Comparison of ENCODE assay signal across 1 cellular context in genomic region chr20:46089338-46090094, GRCh38.
A peak's percentile ranks its signal among the peaks of the same experiment; 100 is the strongest.
TF ChIP-seq lines count a peak whose summit lies in the region.

Gene NCOA5, minus strand, starts transcription at chr20:46089962. Its CDS starts 10,538 bp downstream, at chr20:46079424.

TF ChIP-seq in HepG2, 621 proteins besides CTCF, POLR2A, EP300 and RAD21 (continued from another document and continues in another):
- TF ChIP-seq PATZ1 (CRISPR knock-in tag; IDR thresholded peaks at IDR 0.05) (peak; percentile 91), AHDC1 (CRISPR knock-in tag; IDR thresholded peaks at IDR 0.05; ENCODE audit: borderline replicate concordance) (0 out of 2 replicates have a peak, but pooled peaks have one; percentile 49), FOXO4 (CRISPR knock-in tag; conservative IDR thresholded peaks at IDR 0.05) (0 out of 2 replicates have a peak, but pooled peaks have one; percentile 3), RORA (CRISPR knock-in tag; IDR thresholded peaks at IDR 0.05) (no peak), SAFB2 (CRISPR knock-in tag; IDR thresholded peaks at IDR 0.05; ENCODE audit: borderline replicate concordance, low read depth) (peak; percentile 99), SNRNP70 (IDR thresholded peaks at IDR 0.05; ENCODE audit: low read depth, low read length) (no peak), GMEB1 (CRISPR knock-in tag; IDR thresholded peaks at IDR 0.05; ENCODE audit: borderline replicate concordance) (peak; percentile 99), JUNB (CRISPR knock-in tag; IDR thresholded peaks at IDR 0.05; ENCODE audit: borderline replicate concordance) (no peak), GATA4 (IDR thresholded peaks at IDR 0.05; ENCODE audit: borderline replicate concordance, low read depth) (no peak; the same call in 1 of the 2 replicates), HDAC1 (CRISPR knock-in tag; IDR thresholded peaks at IDR 0.05) (peak; percentile 93), SRSF4 (IDR thresholded peaks at IDR 0.05; ENCODE audit: low read depth, low read length, poor library complexity, severe bottlenecking) (peak; percentile 54), DR1 (CRISPR knock-in tag; IDR thresholded peaks at IDR 0.05) (peak; percentile 84; the same call in 1 of the 2 replicates), ZBTB42 (CRISPR knock-in tag; IDR thresholded peaks at IDR 0.05) (no peak; the same call in 1 of the 2 replicates), ZNF382 (CRISPR knock-in tag; IDR thresholded peaks at IDR 0.05; ENCODE audit: borderline replicate concordance) (no peak), ZBTB37 (CRISPR knock-in tag; IDR thresholded peaks at IDR 0.05) (no peak), HINFP (CRISPR knock-in tag; IDR thresholded peaks at IDR 0.05; ENCODE audit: low read depth) (peak; percentile 93), IRF9 (CRISPR knock-in tag; IDR thresholded peaks at IDR 0.05; ENCODE audit: borderline replicate concordance) (peak; percentile 99), ELF3 (CRISPR knock-in tag; IDR thresholded peaks at IDR 0.05) (peak; percentile 87), ZNF780A (CRISPR knock-in tag; IDR thresholded peaks at IDR 0.05) (no peak), FOXM1 (CRISPR knock-in tag; IDR thresholded peaks at IDR 0.05) (no peak; the same call in 1 of the 2 replicates), PHF8 (CRISPR knock-in tag; IDR thresholded peaks at IDR 0.05) (peak; percentile 98), CENPBD1 (CRISPR knock-in tag; IDR thresholded peaks at IDR 0.05; ENCODE audit: borderline replicate concordance, low read depth) (peak; percentile 57; the same call in 1 of the 2 replicates), RERE (CRISPR knock-in tag; IDR thresholded peaks at IDR 0.05; ENCODE audit: low read depth) (no peak; the same call in 1 of the 2 replicates), ZNF333 (CRISPR knock-in tag; IDR thresholded peaks at IDR 0.05; ENCODE audit: borderline replicate concordance) (peak; percentile 34; the same call in 1 of the 2 replicates), BCL6 (CRISPR knock-in tag; IDR thresholded peaks at IDR 0.05) (peak; percentile 37; the same call in 1 of the 2 replicates), HMGA1 (CRISPR knock-in tag; conservative IDR thresholded peaks at IDR 0.05) (no peak), SOX6 (IDR thresholded peaks at IDR 0.05) (no peak), SOX6 (CRISPR knock-in tag; IDR thresholded peaks at IDR 0.05) (no peak), NR2F1 (CRISPR knock-in tag; IDR thresholded peaks at IDR 0.05) (peak; percentile 66 to 81; a peak in 2 of 4 replicates), RAD51 (IDR thresholded peaks at IDR 0.05; ENCODE audit: borderline replicate concordance) (no peak), ZFP91 (CRISPR knock-in tag; IDR thresholded peaks at IDR 0.05; ENCODE audit: borderline replicate concordance) (peak; percentile 92), KLF11 (CRISPR knock-in tag; IDR thresholded peaks at IDR 0.05) (no peak; the same call in 1 of the 2 replicates), TAF1 (CRISPR knock-in tag; IDR thresholded peaks at IDR 0.05) (peak; percentile 97), ZNF678 (CRISPR knock-in tag; IDR thresholded peaks at IDR 0.05) (no peak), NFYB (CRISPR knock-in tag; IDR thresholded peaks at IDR 0.05) (no peak; the same call in 1 of the 2 replicates)
